In genomic region chr13:51824712-51825111, GRCh38 we compare ENCODE assay signal across 14 cellular contexts. TPM values are rescaled to one million over a fixed set of nuclear protein-coding genes. Genes with fewer than 3 reads are reported as not detected.
DNase-seq lines count a peak whose midpoint lies in the region; ATAC-seq, FAIRE-seq and TF ChIP-seq lines count a peak whose summit lies in the region.
"Not testable (repeated sequence)": the region's sequence is repeated elsewhere in the genome, so short reads cannot be mapped to it uniquely, and the experiment has no call there.
"Had no signal": no experiment of that assay in that cellular context is flagged by ENCODE, and none has a peak within 500 bp of the region (broad histone marks: within the 10 kb centered on the region; RNA-seq: fewer than 3 reads in every experiment).

No MANE protein-coding gene starts in this region.

- not testable (repeated sequence) for FAIRE-seq in GM12878 (lab: Jason Lieb, UNC)

- not testable (repeated sequence) for TF ChIP-seq POLR2A in GM12878 (IDR thresholded peaks at IDR 0.05; ENCODE audit: low read depth, low read length)

- H3K9me3 ChIP-seq in CD4-positive, alpha-beta memory T cell (ENCODE audit: control insufficient read depth in 1 of 2, low read length in 2 of 2); Karpas-422 (ENCODE audit: low read length); GM12878 (replicated peaks; ENCODE audit: control insufficient read depth, insufficient read depth, low read length): not testable (repeated sequence)

- CTCF ChIA-PET in CD4-positive, alpha-beta memory T cell (lab: Charles Lee; ENCODE audit: partially characterized antibody) = interaction anchor here (1.4 to 9.5 kb wide), 6 partner anchors 9 to 370 kb away, joined by 3 to 232 read pairs (median 6); partner anchors contain the start of gene TMEM272
- CTCF ChIA-PET in activated CD4-positive, alpha-beta T cell treated with anti-CD3 and anti-CD28 coated beads for 36 hours (lab: Charles Lee) = interaction anchor here (0.6 to 12.6 kb wide), 5 partner anchors 14 to 702 kb away, joined by 3 to 154 read pairs (median 4); no protein-coding TSS in a partner anchor
- CTCF ChIA-PET in GM12878 (lab: Yijun Ruan, JAX) = interaction anchor here (1.3 to 5.9 kb wide), 2 partner anchors 10 to 21 kb away, joined by 3 to 103 read pairs; no protein-coding TSS in a partner anchor

- not testable (repeated sequence) for H3K9me3 Mint-ChIP-seq in CD4-positive, alpha-beta memory T cell; activated CD4-positive, alpha-beta T cell treated with anti-CD3 and anti-CD28 coated beads for 36 hours (ENCODE audit: low read depth); activated T-helper 1 cell treated with anti-CD3 and anti-CD28 coated beads, Interleukin-12 subunit alpha, Interleukin-12 subunit beta, Interleukin-2, Interleukin-4 antibody, amounts not matched to agents 30 ng/mL and 10 ng/mL and 1 ng/mL, durations not matched to agents 14 hours and 24 hours and 36 hours; immature natural killer cell

- in situ Hi-C loops in GM12878 (cut with MboI) = not testable (repeated sequence)

- H3K27ac ChIP-seq in CD4-positive, alpha-beta memory T cell (ENCODE audit: low read depth, low read length) = peak overlapping the region; percentile 65
- H3K27ac ChIP-seq in Karpas-422 (ENCODE audit: low read length) (peak overlapping the region; percentile 99), GM12878 (ENCODE audit: control insufficient read depth, insufficient read depth) (0 out of 2 replicates have a peak overlapping the region, but pooled peaks have one; percentile 30), skin epidermis (peak overlapping the region in 13 of 21 experiments; percentile 22 to 91 (median 62))

- H3K4me3 Mint-ChIP-seq in CD4-positive, alpha-beta memory T cell = peak overlapping the region; percentile 86 to 95 (median 90)
- H3K4me3 Mint-ChIP-seq in activated CD4-positive, alpha-beta T cell treated with anti-CD3 and anti-CD28 coated beads for 36 hours = peak overlapping the region; percentile 69
- peak overlapping the region; percentile 8 for H3K4me3 Mint-ChIP-seq in activated T-helper 1 cell treated with anti-CD3 and anti-CD28 coated beads, Interleukin-12 subunit alpha, Interleukin-12 subunit beta, Interleukin-2, Interleukin-4 antibody, amounts not matched to agents 30 ng/mL and 10 ng/mL and 1 ng/mL, durations not matched to agents 14 hours and 24 hours and 36 hours
- H3K4me3 Mint-ChIP-seq in immature natural killer cell = peak overlapping the region in 2 of 5 donors; percentile 53 to 73

- POLR2A ChIA-PET in CD4-positive, alpha-beta memory T cell (lab: Charles Lee; ENCODE audit: partially characterized antibody) = interaction anchor here (1.0 to 12.6 kb wide), 10 partner anchors 10 to 372 kb away, joined by 3 to 288 read pairs (median 5); partner anchors contain the start of genes ATP7B, DHRS12, INTS6 and NEK3
- POLR2A ChIA-PET in activated CD4-positive, alpha-beta T cell treated with anti-CD3 and anti-CD28 coated beads for 36 hours (lab: Charles Lee) = not testable (repeated sequence)
- POLR2A ChIA-PET in GM12878 (lab: Charles Lee) = interaction anchor here (0.7 kb wide), 1 partner anchor 485 kb away, joined by 3 read pairs; no protein-coding TSS in a partner anchor

- not testable (repeated sequence) for TF ChIP-seq EP300 in GM12878 (IDR thresholded peaks at IDR 0.05; ENCODE audit: borderline replicate concordance in 1 of 2, control insufficient read depth in 1 of 2, low read depth in 2 of 2, low read length in 2 of 2)

- not testable (repeated sequence) for H3K36me3 Mint-ChIP-seq in CD4-positive, alpha-beta memory T cell; activated CD4-positive, alpha-beta T cell treated with anti-CD3 and anti-CD28 coated beads for 36 hours (ENCODE audit: low read depth); activated T-helper 1 cell treated with anti-CD3 and anti-CD28 coated beads, Interleukin-12 subunit alpha, Interleukin-12 subunit beta, Interleukin-2, Interleukin-4 antibody, amounts not matched to agents 30 ng/mL and 10 ng/mL and 1 ng/mL, durations not matched to agents 14 hours and 24 hours and 36 hours (ENCODE audit: low read depth); immature natural killer cell

- SMC1A ChIA-PET in GM12878 (lab: Charles Lee; ENCODE audit: uncharacterized antibody, unreplicated experiment) = interaction anchor here (1.7 to 2.2 kb wide), 2 partner anchors 10 to 27 kb away, joined by 8 to 16 read pairs; no protein-coding TSS in a partner anchor

- DNase-seq in CD4-positive, alpha-beta memory T cell; Karpas-422; activated CD4-positive, alpha-beta T cell treated with anti-CD3 and anti-CD28 coated beads for 36 hours; activated T-helper 1 cell treated with anti-CD3 and anti-CD28 coated beads, Interleukin-12 subunit alpha, Interleukin-12 subunit beta, Interleukin-2, Interleukin-4 antibody, amounts not matched to agents 30 ng/mL and 10 ng/mL and 1 ng/mL, durations not matched to agents 14 hours and 24 hours and 36 hours (ENCODE audit: low spot score); GM12878 (ENCODE audit: low read depth, low spot score); immature natural killer cell: not testable (repeated sequence)

- intact Hi-C loops in CD4-positive, alpha-beta memory T cell (cut with micrococcal nuclease) = loop anchor here (1.0 to 10.0 kb wide), 8 partner anchors 9 to 1890 kb away; partner anchors contain the start of genes ALG11, ATP7B, INTS6 and SPRYD7
- intact Hi-C loops in activated CD4-positive, alpha-beta T cell treated with anti-CD3 and anti-CD28 coated beads for 36 hours (cut with DNase I, micrococcal nuclease) = loop anchor here (1.0 to 10.0 kb wide), 6 partner anchors 20 to 630 kb away; partner anchors contain the start of genes ALG11 (in 1 of the 2), ATP7B (in 1 of the 2), CKAP2 (in 1 of the 2) and DHRS12 (in 1 of the 2)
- intact Hi-C loops in activated T-helper 1 cell treated with anti-CD3 and anti-CD28 coated beads, Interleukin-12 subunit alpha, Interleukin-12 subunit beta, Interleukin-2, Interleukin-4 antibody, amounts not matched to agents 30 ng/mL and 10 ng/mL and 1 ng/mL, durations not matched to agents 14 hours and 24 hours and 36 hours (cut with micrococcal nuclease) = loop anchor here (1.0 to 5.0 kb wide), 3 partner anchors 9 to 83 kb away; no protein-coding TSS in a partner anchor
- intact Hi-C loops in GM12878 (cut with micrococcal nuclease; ENCODE audit: unreplicated experiment) = not testable (repeated sequence)

- H4K20me1 ChIP-seq in Karpas-422 (ENCODE audit: insufficient read depth, low read depth, low read length); GM12878 (ENCODE audit: control insufficient read depth, insufficient read depth): not testable (repeated sequence)

- TF ChIP-seq RAD21 in GM12878 (IDR thresholded peaks at IDR 0.05; ENCODE audit: insufficient read depth, low read depth, low read length) = not testable (repeated sequence)

- RAD21 ChIA-PET in GM12878 (lab: Charles Lee; ENCODE audit: unreplicated experiment) = interaction anchor here (3.4 kb wide), 1 partner anchor 10 kb away, joined by 19 read pairs; no protein-coding TSS in a partner anchor

- WGBS in GM12878 (ENCODE audit: insufficient coverage, insufficient replicate concordance, low lambda C conversion rate, missing lambda C conversion rate) = 75% methylated on average over 11 of the region's 11 CpGs

- not testable (repeated sequence) for H3K79me2 ChIP-seq in Karpas-422 (ENCODE audit: low read length); GM12878 (ENCODE audit: control insufficient read depth, insufficient read depth, low read length)

- H3K4me1 Mint-ChIP-seq in CD4-positive, alpha-beta memory T cell = peaks cover 60 to 99% (median 78%) of the 10 kb centered on the region in 4 donors
- H3K4me1 Mint-ChIP-seq in activated CD4-positive, alpha-beta T cell treated with anti-CD3 and anti-CD28 coated beads for 36 hours = peaks cover 92% of the 10 kb centered on the region
- H3K4me1 Mint-ChIP-seq in activated T-helper 1 cell treated with anti-CD3 and anti-CD28 coated beads, Interleukin-12 subunit alpha, Interleukin-12 subunit beta, Interleukin-2, Interleukin-4 antibody, amounts not matched to agents 30 ng/mL and 10 ng/mL and 1 ng/mL, durations not matched to agents 14 hours and 24 hours and 36 hours (ENCODE audit: low read depth) = peaks cover 89% of the 10 kb centered on the region
- peaks cover 63 to 66% of the 10 kb centered on the region in 2 donors for H3K4me1 Mint-ChIP-seq in immature natural killer cell

- H3K4me1 ChIP-seq in CD4-positive, alpha-beta memory T cell (ENCODE audit: insufficient read depth, low read length) = peaks cover 86% of the 10 kb centered on the region
- H3K4me1 ChIP-seq in Karpas-422 (ENCODE audit: low read length) (peaks cover 100% of the 10 kb centered on the region), GM12878 (ENCODE audit: control insufficient read depth, insufficient read depth, low read length) (peaks cover 19% of the 10 kb centered on the region)

- not testable (repeated sequence) for H2AFZ ChIP-seq in Karpas-422 (ENCODE audit: low read length)
- H2AFZ ChIP-seq in GM12878 (ENCODE audit: control insufficient read depth, low read depth, low read length) = peak overlapping the region; percentile 24; the same call in 1 of the 2 replicates

- H3K9ac ChIP-seq in Karpas-422 (ENCODE audit: low read length) = peak overlapping the region; percentile 75
- not testable (repeated sequence) for H3K9ac ChIP-seq in GM12878 (ENCODE audit: control insufficient read depth, insufficient read depth, low read length)

- H3K9me2 ChIP-seq in Karpas-422 (replicated peaks; ENCODE audit: insufficient read depth, low read length) = not testable (repeated sequence)

- H3K27me3 Mint-ChIP-seq in CD4-positive, alpha-beta memory T cell; activated CD4-positive, alpha-beta T cell treated with anti-CD3 and anti-CD28 coated beads for 36 hours; activated T-helper 1 cell treated with anti-CD3 and anti-CD28 coated beads, Interleukin-12 subunit alpha, Interleukin-12 subunit beta, Interleukin-2, Interleukin-4 antibody, amounts not matched to agents 30 ng/mL and 10 ng/mL and 1 ng/mL, durations not matched to agents 14 hours and 24 hours and 36 hours (ENCODE audit: insufficient read depth); immature natural killer cell (ENCODE audit: low read depth in 3 of 3): not testable (repeated sequence)

- not testable (repeated sequence) for TF ChIP-seq CTCF in GM12878 (IDR thresholded peaks at IDR 0.05 in 2 of 3, conservative IDR thresholded peaks at IDR 0.05 in 1 of 3; ENCODE audit: control insufficient read depth in 2 of 3, extremely low read depth in 1 of 3, insufficient read depth in 1 of 3, low read depth in 3 of 3, low read length in 3 of 3)

- peak overlapping the region; percentile 12 to 56 for H3K4me3 ChIP-seq in CD4-positive, alpha-beta memory T cell (ENCODE audit: low read length in 2 of 2)
- H3K4me3 ChIP-seq in Karpas-422 (ENCODE audit: low read length) (peak overlapping the region; percentile 24; the same call in 1 of the 2 replicates), skin epidermis (peak overlapping the region in 4 of 7 experiments; percentile 1 to 24 (median 18))
- not testable (repeated sequence) for H3K4me3 ChIP-seq in GM12878

- not testable (repeated sequence) for H3K27me3 ChIP-seq in CD4-positive, alpha-beta memory T cell (ENCODE audit: insufficient read depth, low read length); Karpas-422 (ENCODE audit: low read length); GM12878 (replicated peaks in 1 of 2; ENCODE audit: control insufficient read depth in 2 of 2, insufficient read depth in 2 of 2, low read length in 1 of 2)

- peak; percentile 1 for ATAC-seq in activated CD4-positive, alpha-beta T cell treated with anti-CD3 and anti-CD28 coated beads for 36 hours
- not testable (repeated sequence) for ATAC-seq in GM12878

- H3K36me3 ChIP-seq in CD4-positive, alpha-beta memory T cell (ENCODE audit: insufficient read depth, low read length); Karpas-422 (ENCODE audit: insufficient read depth, low read length); GM12878 (ENCODE audit: control insufficient read depth in 2 of 2, insufficient read depth in 2 of 2, low read length in 1 of 2): not testable (repeated sequence)

- not testable (repeated sequence) for BruUV-seq in GM12878 (replicated peaks; lab: Mats Ljungman, UMichigan)

- peak overlapping the region; percentile 88 to 95 (median 94) for H3K27ac Mint-ChIP-seq in CD4-positive, alpha-beta memory T cell
- H3K27ac Mint-ChIP-seq in activated CD4-positive, alpha-beta T cell treated with anti-CD3 and anti-CD28 coated beads for 36 hours = peak overlapping the region; percentile 92
- H3K27ac Mint-ChIP-seq in activated T-helper 1 cell treated with anti-CD3 and anti-CD28 coated beads, Interleukin-12 subunit alpha, Interleukin-12 subunit beta, Interleukin-2, Interleukin-4 antibody, amounts not matched to agents 30 ng/mL and 10 ng/mL and 1 ng/mL, durations not matched to agents 14 hours and 24 hours and 36 hours = peak overlapping the region; percentile 71
- peak overlapping the region; percentile 55 to 89 (median 75) for H3K27ac Mint-ChIP-seq in immature natural killer cell

- H3K4me2 ChIP-seq in Karpas-422 (ENCODE audit: low read depth, low read length, poor library complexity, severe bottlenecking) = peak overlapping the region; percentile 79
- peak overlapping the region; percentile 36 for H3K4me2 ChIP-seq in GM12878 (ENCODE audit: control insufficient read depth, insufficient read depth)

RNA-seq across cellular contexts. Expression of gene TMEM272, which starts 20.3 kb away (rescaled TPM):
- 1 to 10 TPM; 7.9 to 9.0 TPM for total RNA-seq in CD4-positive, alpha-beta memory T cell
- under 1 TPM in 1 of 2 donors, not detected in 1; 0.41 TPM for polyA plus RNA-seq in CD4-positive, alpha-beta memory T cell
- total RNA-seq in Karpas-422 (2014; rRNA removed; shearing (Covaris generic); ENCODE audit: low replicate concordance) = 0.15 TPM in 1 of 2 replicates, not detected in the other
- under 1 TPM; 0.18 to 0.33 TPM for total RNA-seq in activated CD4-positive, alpha-beta T cell treated with anti-CD3 and anti-CD28 coated beads for 36 hours
- 0.26 and 0.88 TPM in 2 replicates for total RNA-seq in activated T-helper 1 cell treated with anti-CD3 and anti-CD28 coated beads, Interleukin-12 subunit alpha, Interleukin-12 subunit beta, Interleukin-2, Interleukin-4 antibody, amounts not matched to agents 30 ng/mL and 10 ng/mL and 1 ng/mL, durations not matched to agents 14 hours and 24 hours and 36 hours
- not detected in 2 replicates for total RNA-seq in GM12878 (2013; cell fraction: nucleolus; rRNA removed)
- total RNA-seq in GM12878 (2014; rRNA removed) (0.05 TPM in 1 of 2 replicates, not detected in the other), GM12878 (2014; rRNA removed; fragmentation: Illumina TruSeq; extraction: Trizol) (not detected in 2 replicates), GM12878 (2021) (not detected in 2 replicates)
- polyA plus RNA-seq in GM12878 (2011; ENCODE audit: low read depth) = not detected
- polyA plus RNA-seq in GM12878 (2011; rRNA removed) (0.01 and 0.04 TPM in 2 replicates), GM12878 (2014; fragmentation: Illumina TruSeq; extraction: Trizol) (not detected in 2 replicates), GM12878 (2014; fragmentation: Nextera tagmentation; extraction: Ambion mirVana) (not detected), GM12878 (2014; rRNA removed) (0.04 TPM in 1 of 2 replicates, not detected in the other), GM12878 (2016; fragmentation: Nextera tagmentation; extraction: Ambion mirVana) (not detected), immature natural killer cell (not detected)
- not detected in 2 replicates for polyA plus RNA-seq in GM12878 (2011; cell fraction: cytosol; rRNA removed)
- polyA plus RNA-seq in GM12878 (2011; cell fraction: nucleus; rRNA removed) = 0.04 TPM in 1 of 2 replicates, not detected in the other
- polyA plus RNA-seq in GM12878 (2012) = not detected in 2 replicates
- 0.15 TPM in 1 of 2 replicates, not detected in the other for polyA minus RNA-seq in GM12878 (2011; rRNA and poly(A)+ RNA removed)
- polyA minus RNA-seq in GM12878 (2011; cell fraction: cytosol; rRNA and poly(A)+ RNA removed) = not detected in 2 replicates
- polyA minus RNA-seq in GM12878 (2011; cell fraction: nucleus; rRNA and poly(A)+ RNA removed) = 0.10 and 0.12 TPM in 2 replicates
- total RNA-seq: fibroblast of villous mesenchyme, kidney epithelial cell had no signal
- polyA plus RNA-seq: esophagus had no signal

RNA-seq across cellular contexts. Expression of gene DHRS12, which starts 20.7 kb away (rescaled TPM):
- total RNA-seq in CD4-positive, alpha-beta memory T cell = 10 to 100 TPM; 23.6 to 24.3 TPM
- 10 to 100 TPM; 37.1 to 38.9 TPM for polyA plus RNA-seq in CD4-positive, alpha-beta memory T cell
- 9.7 and 10.9 TPM in 2 replicates for total RNA-seq in Karpas-422 (2014; rRNA removed; shearing (Covaris generic); ENCODE audit: low replicate concordance)
- 1 to 10 TPM; 4.9 to 5.3 TPM for total RNA-seq in activated CD4-positive, alpha-beta T cell treated with anti-CD3 and anti-CD28 coated beads for 36 hours
- total RNA-seq in activated T-helper 1 cell treated with anti-CD3 and anti-CD28 coated beads, Interleukin-12 subunit alpha, Interleukin-12 subunit beta, Interleukin-2, Interleukin-4 antibody, amounts not matched to agents 30 ng/mL and 10 ng/mL and 1 ng/mL, durations not matched to agents 14 hours and 24 hours and 36 hours = 3.3 and 3.5 TPM in 2 replicates
- 4.2 and 5.0 TPM in 2 replicates for total RNA-seq in GM12878 (2013; cell fraction: nucleolus; rRNA removed)
- total RNA-seq in GM12878 (2014; rRNA removed) = 9.9 and 11.6 TPM in 2 replicates
- 4.3 TPM in 2 replicates for total RNA-seq in GM12878 (2014; rRNA removed; fragmentation: Illumina TruSeq; extraction: Trizol)
- total RNA-seq in GM12878 (2021) = 7.0 and 7.7 TPM in 2 replicates
- 3.4 TPM for polyA plus RNA-seq in GM12878 (2011; ENCODE audit: low read depth)
- 5.5 and 6.5 TPM in 2 replicates for polyA plus RNA-seq in GM12878 (2011; rRNA removed)
- polyA plus RNA-seq in GM12878 (2011; cell fraction: cytosol; rRNA removed) = 4.8 and 5.9 TPM in 2 replicates
- polyA plus RNA-seq in GM12878 (2011; cell fraction: nucleus; rRNA removed) = 9.8 and 10.1 TPM in 2 replicates
- 6.4 and 7.2 TPM in 2 replicates for polyA plus RNA-seq in GM12878 (2012)
- polyA plus RNA-seq in GM12878 (2014; fragmentation: Illumina TruSeq; extraction: Trizol) = 7.8 and 9.0 TPM in 2 replicates
- polyA plus RNA-seq in GM12878 (2014; fragmentation: Nextera tagmentation; extraction: Ambion mirVana) = 1 to 10 TPM; 2.9 to 4.0 TPM
- 8.8 and 11.9 TPM in 2 replicates for polyA plus RNA-seq in GM12878 (2014; rRNA removed)
- polyA plus RNA-seq in GM12878 (2016; fragmentation: Nextera tagmentation; extraction: Ambion mirVana) = 10 to 100 TPM; 10.7 to 11.3 TPM
- 2.9 and 4.2 TPM in 2 replicates for polyA minus RNA-seq in GM12878 (2011; rRNA and poly(A)+ RNA removed)
- polyA minus RNA-seq in GM12878 (2011; cell fraction: cytosol; rRNA and poly(A)+ RNA removed) = 2.3 TPM in 1 of 2 replicates, not detected in the other
- polyA minus RNA-seq in GM12878 (2011; cell fraction: nucleus; rRNA and poly(A)+ RNA removed) = 3.6 and 5.7 TPM in 2 replicates
- polyA plus RNA-seq in immature natural killer cell = 10 to 100 TPM in 2 of 3 donors, 1 to 10 TPM in 1; 9.7 to 11.4 (median 11.3) TPM

RNA-seq across cellular contexts. Expression of gene CCDC70, which starts 37.1 kb away (rescaled TPM):
- not detected for total RNA-seq in CD4-positive, alpha-beta memory T cell
- polyA plus RNA-seq in CD4-positive, alpha-beta memory T cell = not detected
- not detected in 2 replicates for total RNA-seq in Karpas-422 (2014; rRNA removed; shearing (Covaris generic); ENCODE audit: low replicate concordance)
- not detected for total RNA-seq in activated CD4-positive, alpha-beta T cell treated with anti-CD3 and anti-CD28 coated beads for 36 hours
- not detected in 2 replicates for total RNA-seq in activated T-helper 1 cell treated with anti-CD3 and anti-CD28 coated beads, Interleukin-12 subunit alpha, Interleukin-12 subunit beta, Interleukin-2, Interleukin-4 antibody, amounts not matched to agents 30 ng/mL and 10 ng/mL and 1 ng/mL, durations not matched to agents 14 hours and 24 hours and 36 hours
- not detected in 2 replicates for total RNA-seq in GM12878 (2013; cell fraction: nucleolus; rRNA removed)
- total RNA-seq in GM12878 (2014; rRNA removed) = not detected in 2 replicates
- total RNA-seq in GM12878 (2014; rRNA removed; fragmentation: Illumina TruSeq; extraction: Trizol) = not detected in 2 replicates
- total RNA-seq in GM12878 (2021) = not detected in 2 replicates
- not detected for polyA plus RNA-seq in GM12878 (2011; ENCODE audit: low read depth)
- not detected in 2 replicates for polyA plus RNA-seq in GM12878 (2011; rRNA removed)
- polyA plus RNA-seq in GM12878 (2011; cell fraction: cytosol; rRNA removed) = not detected in 2 replicates
- polyA plus RNA-seq in GM12878 (2011; cell fraction: nucleus; rRNA removed) = not detected in 2 replicates
- not detected in 2 replicates for polyA plus RNA-seq in GM12878 (2012)
- polyA plus RNA-seq in GM12878 (2014; fragmentation: Illumina TruSeq; extraction: Trizol) = not detected in 2 replicates
- polyA plus RNA-seq in GM12878 (2014; fragmentation: Nextera tagmentation; extraction: Ambion mirVana) = not detected
- not detected in 2 replicates for polyA plus RNA-seq in GM12878 (2014; rRNA removed)
- not detected for polyA plus RNA-seq in GM12878 (2016; fragmentation: Nextera tagmentation; extraction: Ambion mirVana)
- polyA minus RNA-seq in GM12878 (2011; rRNA and poly(A)+ RNA removed) = not detected in 2 replicates
- polyA minus RNA-seq in GM12878 (2011; cell fraction: cytosol; rRNA and poly(A)+ RNA removed) = not detected in 2 replicates
- not detected in 2 replicates for polyA minus RNA-seq in GM12878 (2011; cell fraction: nucleus; rRNA and poly(A)+ RNA removed)
- polyA plus RNA-seq in immature natural killer cell = not detected
- total RNA-seq: fibroblast of villous mesenchyme, kidney epithelial cell, lung, mucosa of gallbladder, PC-3, Right ventricle myocardium inferior had no signal
- polyA plus RNA-seq: esophagus, lung had no signal

Comparison
In these comparisons a context has a peak if more than half of its experiments do, and no peak if none do; other contexts are left out.
1. H3K27ac ChIP-seq: peak in every context shown above with its lines; median percentile 99 in Karpas-422; 65 in CD4-positive, alpha-beta memory T cell; 62 in skin epidermis; 30 in GM12878.